Comparison of ENCODE assay signal across 13 cellular contexts in genomic region chr12:57479043-57479375, GRCh38. TPM values are rescaled to one million over a fixed set of nuclear protein-coding genes. Genes with fewer than 3 reads are reported as not detected.
DNase-seq lines count a peak whose midpoint lies in the region; ATAC-seq and TF ChIP-seq lines count a peak whose summit lies in the region.
"Had no signal": no experiment of that assay in that cellular context is flagged by ENCODE, and none has a peak within 500 bp of the region (broad histone marks: within the 10 kb centered on the region; RNA-seq: fewer than 3 reads in every experiment).

No MANE protein-coding gene starts in this region.

- H3K36me3 Mint-ChIP-seq in activated naive CD4-positive, alpha-beta T cell treated with anti-CD3 and anti-CD28 coated beads, Interleukin-2, amount 50 U/mL, for 24 hours: peaks cover 7% of the 10 kb centered on the region
- H3K36me3 Mint-ChIP-seq in activated naive CD8-positive, alpha-beta T cell treated with anti-CD3 and anti-CD28 coated beads, Interleukin-2, amount 50 U/mL, for 24 hours (ENCODE audit: low read depth): peaks cover 35% of the 10 kb centered on the region

- H3K4me3 ChIP-seq in mononuclear cell (ENCODE audit: low read length) (peak overlapping the region; percentile 64), vagina (no peak overlapping the region)
- H3K4me3 ChIP-seq: suprapubic skin had no signal

- H3K36me3 ChIP-seq in vagina: no peaks in the 10 kb centered on the region
- H3K36me3 ChIP-seq: suprapubic skin had no signal

- H3K27me3 ChIP-seq in mononuclear cell (ENCODE audit: insufficient read depth, low read length) (no peaks in the 10 kb centered on the region), vagina (peaks cover 12% of the 10 kb centered on the region)

- no peaks in the 10 kb centered on the region for H3K9me3 ChIP-seq in mononuclear cell (ENCODE audit: low read depth, low read length)
- no peaks in the 10 kb centered on the region for H3K9me3 ChIP-seq in vagina
- H3K9me3 ChIP-seq: suprapubic skin had no signal

- no peaks in the 10 kb centered on the region for H3K27me3 Mint-ChIP-seq in activated naive CD4-positive, alpha-beta T cell treated with anti-CD3 and anti-CD28 coated beads, Interleukin-2, amount 50 U/mL, for 24 hours
- no peaks in the 10 kb centered on the region for H3K27me3 Mint-ChIP-seq in activated naive CD8-positive, alpha-beta T cell treated with anti-CD3 and anti-CD28 coated beads, Interleukin-2, amount 50 U/mL, for 24 hours

- H3K4me1 Mint-ChIP-seq in activated naive CD4-positive, alpha-beta T cell treated with anti-CD3 and anti-CD28 coated beads, Interleukin-2, amount 50 U/mL, for 24 hours: peaks cover 77% of the 10 kb centered on the region
- H3K4me1 Mint-ChIP-seq in activated naive CD8-positive, alpha-beta T cell treated with anti-CD3 and anti-CD28 coated beads, Interleukin-2, amount 50 U/mL, for 24 hours: peaks cover 73% of the 10 kb centered on the region

- H3K27ac Mint-ChIP-seq in activated naive CD4-positive, alpha-beta T cell treated with anti-CD3 and anti-CD28 coated beads, Interleukin-2, amount 50 U/mL, for 24 hours: peak overlapping the region; percentile 91
- peak overlapping the region; percentile 98 for H3K27ac Mint-ChIP-seq in activated naive CD8-positive, alpha-beta T cell treated with anti-CD3 and anti-CD28 coated beads, Interleukin-2, amount 50 U/mL, for 24 hours
- H3K27ac Mint-ChIP-seq: endodermal cell had no signal

- no peak for ATAC-seq in activated naive CD8-positive, alpha-beta T cell treated with anti-CD3 and anti-CD28 coated beads, Interleukin-2, amount 50 U/mL, for 24 hours

- TF ChIP-seq CTCF in vagina (IDR thresholded peaks at IDR 0.05): no peak

- no peak for DNase-seq in activated naive CD4-positive, alpha-beta T cell treated with Interleukin-2 at 50 U/mL for 16 hours
- DNase-seq in activated naive CD8-positive, alpha-beta T cell treated with anti-CD3 and anti-CD28 coated beads, Interleukin-2, amount 50 U/mL, for 24 hours: no peak
- DNase-seq in vagina (ENCODE audit: extremely low spot score in 2 of 2) (no peak), NCI-H187 (lab: John Stamatoyannopoulos, UW) (no peak), SIG-M5 treated with dmso at 0.1 percent for 504 hours (lab: John Stamatoyannopoulos, UW; ENCODE audit: unreplicated experiment) (no peak), NCI-H1694 (lab: John Stamatoyannopoulos, UW) (no peak)
- DNase-seq: NCI-H1105 treated with DMSO at 0.1 percent for 48 hours, T1000 had no signal

- no peak for TF ChIP-seq POLR2A in vagina (IDR thresholded peaks at IDR 0.05)

- peak overlapping the region; percentile 33 for H3K27ac ChIP-seq in vagina

- H3K4me3 Mint-ChIP-seq in activated naive CD4-positive, alpha-beta T cell treated with anti-CD3 and anti-CD28 coated beads, Interleukin-2, amount 50 U/mL, for 24 hours: peak overlapping the region; percentile 95
- H3K4me3 Mint-ChIP-seq in activated naive CD8-positive, alpha-beta T cell treated with anti-CD3 and anti-CD28 coated beads, Interleukin-2, amount 50 U/mL, for 24 hours: peak overlapping the region; percentile 93
- H3K4me3 Mint-ChIP-seq: endodermal cell had no signal

- H3K9me3 Mint-ChIP-seq in activated naive CD4-positive, alpha-beta T cell treated with anti-CD3 and anti-CD28 coated beads, Interleukin-2, amount 50 U/mL, for 24 hours: no peaks in the 10 kb centered on the region
- no peaks in the 10 kb centered on the region for H3K9me3 Mint-ChIP-seq in activated naive CD8-positive, alpha-beta T cell treated with anti-CD3 and anti-CD28 coated beads, Interleukin-2, amount 50 U/mL, for 24 hours
- H3K9me3 Mint-ChIP-seq: endodermal cell, nephron had no signal

- intact Hi-C loops in vagina (cut with DNase I): no loop called here

- H3K4me1 ChIP-seq in mononuclear cell (ENCODE audit: insufficient read depth, low read length) (peaks cover 66% of the 10 kb centered on the region), vagina (peaks cover 18% of the 10 kb centered on the region)

RNA-seq across cellular contexts. Expression of gene ARHGAP9, which starts 0.7 kb away (rescaled TPM):
- total RNA-seq in mononuclear cell: 77.6 TPM
- 28.7 TPM for total RNA-seq in vagina

RNA-seq across cellular contexts. Expression of gene MARS1, which starts 8.9 kb away (rescaled TPM):
- total RNA-seq in mononuclear cell: 90.3 TPM
- total RNA-seq in vagina: 71.2 TPM

RNA-seq across cellular contexts. Expression of gene GLI1, which starts 19.4 kb away (rescaled TPM):
- total RNA-seq in mononuclear cell (0.10 TPM), vagina (0.25 TPM)

RNA-seq across cellular contexts. Expression of gene INHBE, which starts 23.9 kb away (rescaled TPM):
- not detected for total RNA-seq in mononuclear cell
- total RNA-seq in vagina: not detected

RNA-seq across cellular contexts. Expression of gene DDIT3, which starts 41.3 kb away (rescaled TPM):
- total RNA-seq in mononuclear cell: 130 TPM
- total RNA-seq in vagina: 25.0 TPM
